8 cellular contexts compared by ENCODE assay signal in genomic region chr3:13332158-13332557, GRCh38.
DNase-seq lines count a peak whose midpoint lies in the region; ATAC-seq and TF ChIP-seq lines count a peak whose summit lies in the region.

No MANE protein-coding gene starts in this region.

- no peak overlapping the region for H3K4me3 Mint-ChIP-seq in CD8-positive, alpha-beta memory T cell

- TF ChIP-seq CTCF in spleen (IDR thresholded peaks at IDR 0.05 in 8 of 11, conservative IDR thresholded peaks at IDR 0.05 in 3 of 11) (no peak), uterus (IDR thresholded peaks at IDR 0.05) (no peak)

- intact Hi-C loops in spleen (cut with DNase I; ENCODE audit: low total_unique reads) (no loop called here), uterus (cut with DNase I; ENCODE audit: low total_unique reads) (no loop called here)

- peaks cover 78% of the 10 kb centered on the region for H3K36me3 ChIP-seq in CD8-positive, alpha-beta memory T cell (ENCODE audit: insufficient read depth, low read length)
- peaks cover 0 to 100% (median 68%) of the 10 kb centered on the region in 6 donors for H3K36me3 ChIP-seq in spleen
- H3K36me3 ChIP-seq in uterus: no peaks in the 10 kb centered on the region

- POLR2A ChIA-PET in CD8-positive, alpha-beta memory T cell (lab: Charles Lee): no interaction called here

- no peaks in the 10 kb centered on the region for H3K9me3 Mint-ChIP-seq in CD8-positive, alpha-beta memory T cell

- no peak overlapping the region for H3K4me3 ChIP-seq in CD8-positive, alpha-beta memory T cell (ENCODE audit: low read length)
- H3K4me3 ChIP-seq in spleen (no peak overlapping the region), uterus (no peak overlapping the region)

- H3K27me3 ChIP-seq in CD8-positive, alpha-beta memory T cell (ENCODE audit: insufficient read depth, low read length, poor library complexity, severe bottlenecking): no peaks in the 10 kb centered on the region
- H3K27me3 ChIP-seq in spleen (replicated peaks in 1 of 7) (no peaks in the 10 kb centered on the region), uterus (no peaks in the 10 kb centered on the region)

- DNase-seq in CD8-positive, alpha-beta memory T cell: no peak
- DNase-seq in SHP77 treated with DMSO at 0.1 percent for 48 hours (lab: John Stamatoyannopoulos, UW): peak; percentile 93
- DNase-seq in spleen: no peak
- no peak for DNase-seq in uterus
- no peak for DNase-seq in NCI-H524 treated with DMSO at 0.1 percent for 48 hours (lab: John Stamatoyannopoulos, UW)
- DNase-seq in KG1 (lab: John Stamatoyannopoulos, UW): no peak

- H3K27ac ChIP-seq in CD8-positive, alpha-beta memory T cell (ENCODE audit: low read depth, low read length): no peak overlapping the region
- H3K27ac ChIP-seq in spleen (peak overlapping the region in 4 of 8 donors; percentile 53 to 77 (median 66)), uterus (no peak overlapping the region)

- 47 to 78% (median 71%) methylated on average over 8 of the region's 8 CpGs for WGBS in spleen, 5 donors

- H3K4me1 ChIP-seq in CD8-positive, alpha-beta memory T cell (ENCODE audit: insufficient read depth, low read length): peaks cover under 1% of the 10 kb centered on the region
- peaks cover 0 to 30% (median 16%) of the 10 kb centered on the region in 6 donors for H3K4me1 ChIP-seq in spleen
- H3K4me1 ChIP-seq in uterus: no peaks in the 10 kb centered on the region

- H3K36me3 Mint-ChIP-seq in CD8-positive, alpha-beta memory T cell: peaks cover under 1 to 98% (median 22%) of the 10 kb centered on the region in 3 donors

- peak; percentile 87 for ATAC-seq in GM19328 (IDR thresholded peaks at IDR 0.05; ENCODE audit: unreplicated experiment)
- peak; percentile 94 for ATAC-seq in HG03159 (IDR thresholded peaks at IDR 0.05; ENCODE audit: unreplicated experiment)

- peak overlapping the region in 5 of 8 donors; percentile 24 to 82 (median 74) for H3K27ac Mint-ChIP-seq in CD8-positive, alpha-beta memory T cell

- no peaks in the 10 kb centered on the region for H3K27me3 Mint-ChIP-seq in CD8-positive, alpha-beta memory T cell

- H3K9me3 ChIP-seq in CD8-positive, alpha-beta memory T cell (ENCODE audit: low read length): no peaks in the 10 kb centered on the region
- H3K9me3 ChIP-seq in spleen (no peaks in the 10 kb centered on the region), uterus (no peaks in the 10 kb centered on the region)

- TF ChIP-seq POLR2A in spleen (IDR thresholded peaks at IDR 0.05) (no peak), uterus (IDR thresholded peaks at IDR 0.05) (no peak)

- CTCF ChIA-PET in CD8-positive, alpha-beta memory T cell (lab: Charles Lee): interaction anchor here (1.1 kb wide), 1 partner anchor 14 kb away, joined by 3 read pairs; no protein-coding TSS in a partner anchor

- peaks cover 0 to 9% (median 7%) of the 10 kb centered on the region in 3 donors for H3K4me1 Mint-ChIP-seq in CD8-positive, alpha-beta memory T cell
